ENCODE assay signal across 20 cellular contexts in the genomic region with DNA sequence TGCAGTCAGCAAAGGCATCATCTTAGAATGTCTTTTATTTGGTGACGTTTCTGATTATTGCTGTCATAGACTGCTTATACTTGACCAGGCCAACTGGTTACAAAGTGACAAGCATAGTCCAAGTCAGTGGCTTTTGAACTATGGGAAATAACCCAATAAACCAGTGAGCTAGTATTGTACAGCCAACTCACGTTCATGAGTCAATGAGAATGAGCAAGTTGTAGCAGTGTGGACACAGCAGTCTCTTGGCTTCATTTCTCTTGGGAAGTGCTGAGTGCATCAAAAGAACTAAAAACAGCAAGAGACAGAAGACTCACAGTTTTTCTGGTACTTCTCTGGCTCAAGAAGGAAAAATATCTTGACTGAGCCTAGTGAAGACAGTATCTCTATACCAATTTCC.
"Had no signal": no experiment of that assay in that cellular context is flagged by ENCODE, and none has a peak within 500 bp of the region (broad histone marks: within the 10 kb centered on the region; RNA-seq: fewer than 3 reads in every experiment).

No MANE protein-coding gene starts in this region.

- FAIRE-seq: endothelial cell of umbilical vein, islet of Langerhans had no signal

- H3K4me3 ChIP-seq: lung had no signal

- H3K27ac ChIP-seq: foreskin keratinocyte had no signal

- ATAC-seq: activated CD4-positive, CD25-positive, alpha-beta regulatory T cell treated with anti-CD3 and anti-CD28 coated beads, Interleukin-2, amount 50 U/mL, for 24 hours; activated naive CD8-positive, alpha-beta T cell treated with anti-CD3 and anti-CD28 coated beads, Interleukin-2, amount 50 U/mL, for 24 hours; activated T-cell treated with anti-CD3 and anti-CD28 coated beads, Interleukin-2, amount 50 U/mL, for 4 hours; foreskin keratinocyte; left colon; sciatic nerve; stimulated activated memory B cell treated with anti-CD40 and anti-IgM and Interleukin-4, amounts not matched to agents 10 μg/mL and 1 μg/mL and 100 μg/mL, for 72 hours had no signal

- H3K27me3 ChIP-seq: foreskin keratinocyte had no signal

- DNase-seq: activated CD4-positive, alpha-beta T cell treated with anti-CD3 and anti-CD28 coated beads, Interleukin-2, amount 10 ng/mL, durations not matched to agents 7 days and 5 days; activated CD8-positive, alpha-beta memory T cell treated with anti-CD3 and anti-CD28 coated beads, Interleukin-2, amount 50 U/mL, for 4 hours; activated effector memory CD4-positive, alpha-beta T cell treated with Interleukin-2 at 50 U/mL for 16 hours; activated naive CD4-positive, alpha-beta T cell treated with anti-CD3 and anti-CD28 coated beads, Interleukin-2, amount 10 ng/mL, durations not matched to agents 7 days and 5 days; activated naive CD8-positive, alpha-beta T cell treated with anti-CD3 and anti-CD28 coated beads, Interleukin-2, amount 50 U/mL, for 24 hours; activated T-cell treated with anti-CD3 and anti-CD28 coated beads, Interleukin-2, amount 50 U/mL, for 4 hours; dermis blood vessel endothelial cell; effector memory CD4-positive, alpha-beta T cell; foreskin keratinocyte; glutamatergic neuron; hippocampal formation; left colon; stimulated activated CD4-positive, alpha-beta T cell treated with anti-CD3 and anti-CD28 coated beads, Interleukin-4, amount 100 ng/mL, for 4 hours; T1000 had no signal
